ENCODE assay signal across 8 cellular contexts in the genomic region with DNA sequence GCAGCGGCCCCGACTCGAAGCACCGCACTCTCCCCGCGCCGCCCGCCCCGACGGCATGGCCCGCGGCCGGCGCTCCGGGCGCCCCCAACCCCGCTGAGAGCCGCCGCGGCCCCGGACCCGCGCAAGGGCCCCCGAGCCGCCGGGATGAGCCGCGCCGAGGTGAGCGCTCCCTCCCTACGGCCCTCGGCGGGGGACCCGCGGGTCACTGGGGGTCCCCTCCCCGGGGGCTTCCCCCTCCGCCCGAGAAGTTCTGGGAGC.
DNase-seq lines count a peak whose midpoint lies in the region; ATAC-seq and TF ChIP-seq lines count a peak whose summit lies in the region.

No MANE protein-coding gene starts in this region.

- H3K79me2 ChIP-seq in OCI-LY1 (ENCODE audit: insufficient read depth, low read length), result no peaks in the 10 kb centered on the region

- H4K20me1 ChIP-seq in OCI-LY1 (ENCODE audit: insufficient read depth, low read length), result no peaks in the 10 kb centered on the region

- 0 out of 2 replicates have a peak overlapping the region, but pooled peaks have one; percentile 46 for H3K9ac ChIP-seq in OCI-LY1 (ENCODE audit: low read length)

- H2AFZ ChIP-seq in OCI-LY1 (ENCODE audit: low read length), result no peak overlapping the region

- no peaks in the 10 kb centered on the region for H3K36me3 ChIP-seq in OCI-LY1 (ENCODE audit: insufficient read depth, low read length)

- H3K9me3 ChIP-seq in OCI-LY1 (ENCODE audit: low read length), result no peaks in the 10 kb centered on the region

- H3K27ac ChIP-seq in OCI-LY1 (ENCODE audit: low read depth, low read length, poor library complexity, severe bottlenecking) (no peak overlapping the region), epithelial cell of prostate (peak overlapping the region; percentile 95)

- H3K4me3 ChIP-seq in OCI-LY1 (ENCODE audit: low read depth, low read length, poor library complexity, severe bottlenecking), result peak overlapping the region; percentile 76
- peak overlapping the region; percentile 81 for H3K4me3 ChIP-seq in retinal pigment epithelial cell (ENCODE audit: low read length)

- no peaks in the 10 kb centered on the region for H3K9me2 ChIP-seq in OCI-LY1 (ENCODE audit: low read depth, low read length)

- no peaks in the 10 kb centered on the region for H3K27me3 ChIP-seq in OCI-LY1 (ENCODE audit: insufficient read depth, low read length)

- peak overlapping the region; percentile 99 for H3K4me2 ChIP-seq in OCI-LY1 (ENCODE audit: low read length)

- no peak for TF ChIP-seq CTCF in OCI-LY1 (IDR thresholded peaks at IDR 0.05; ENCODE audit: low read length)
- no peak for TF ChIP-seq CTCF in retinal pigment epithelial cell (conservative IDR thresholded peaks at IDR 0.05; ENCODE audit: low read depth, low read length)

- H3K4me1 ChIP-seq in OCI-LY1 (ENCODE audit: insufficient read depth, low read length, severe bottlenecking), result peaks cover 32% of the 10 kb centered on the region

- DNase-seq in NCI-H748 (lab: John Stamatoyannopoulos, UW; ENCODE audit: unreplicated experiment), result peak; percentile 39
- DNase-seq in NCI-H748 treated with DMSO at 0.1 percent for 48 hours (lab: John Stamatoyannopoulos, UW), result no peak
- DNase-seq in epithelial cell of prostate (ENCODE audit: low read depth, low spot score), result no peak
- no peak for DNase-seq in retinal pigment epithelial cell (ENCODE audit: low read depth)
- no peak for DNase-seq in NK-92 (lab: John Stamatoyannopoulos, UW; ENCODE audit: unreplicated experiment)
- DNase-seq in HuH-7.5 (ENCODE audit: low spot score), result no peak

- no peak for ATAC-seq in HG03097 (IDR thresholded peaks at IDR 0.05; ENCODE audit: low FRiP score, unreplicated experiment)

- no peaks in the 10 kb centered on the region for H3F3A ChIP-seq in OCI-LY1 (ENCODE audit: insufficient read depth, low read length)
